In genomic region chr1:193402032-193402431, GRCh38 we compare ENCODE assay signal across 23 cellular contexts.
DNase-seq lines count a peak whose midpoint lies in the region; ATAC-seq, FAIRE-seq and TF ChIP-seq lines count a peak whose summit lies in the region.
"Had no signal": no experiment of that assay in that cellular context is flagged by ENCODE, and none has a peak within 500 bp of the region (broad histone marks: within the 10 kb centered on the region; RNA-seq: fewer than 3 reads in every experiment).

No MANE protein-coding gene starts in this region.

- no peak overlapping the region for H3K9ac ChIP-seq in H1 (replicated peaks in 1 of 4; ENCODE audit: extremely low read depth in 1 of 4, low read depth in 3 of 4, low read length in 3 of 4)
- H3K9ac ChIP-seq: BLaER1 treated with 17β-estradiol and CSF1 and Interleukin-3, amounts not matched to agents 10 nM and 100 nM had no signal

- H3F3A ChIP-seq in GM23338 (replicated peaks; ENCODE audit: low read depth), result no peaks in the 10 kb centered on the region
- no peaks in the 10 kb centered on the region for H3F3A ChIP-seq in PC-9 (ENCODE audit: insufficient read depth, low read depth)

- no peak for TF ChIP-seq EP300 in H1 (IDR thresholded peaks at IDR 0.05; ENCODE audit: borderline replicate concordance in 1 of 2, low read depth in 2 of 2, low read length in 2 of 2)

- H3K79me2 ChIP-seq in GM23338 (replicated peaks; ENCODE audit: insufficient read depth) (no peaks in the 10 kb centered on the region), PC-9 (ENCODE audit: low read depth) (no peaks in the 10 kb centered on the region), H1 (ENCODE audit: control insufficient read depth in 1 of 2, insufficient read depth in 2 of 2, low read length in 2 of 2) (no peaks in the 10 kb centered on the region), osteoblast (ENCODE audit: insufficient read depth, low read length) (no peaks in the 10 kb centered on the region)

- H3K4me3 ChIP-seq in GM23338, result no peak overlapping the region
- H3K4me3 ChIP-seq in PC-9, result no peak overlapping the region
- H3K4me3 ChIP-seq in H1 (ENCODE audit: extremely low read depth in 1 of 4, insufficient read depth in 2 of 4, low read depth in 3 of 4, low read length in 4 of 4), result no peak overlapping the region
- no peak overlapping the region for H3K4me3 ChIP-seq in osteoblast (ENCODE audit: insufficient read depth, low read length)
- H3K4me3 ChIP-seq: A549; BLaER1 treated with 17β-estradiol and CSF1 and Interleukin-3, amounts not matched to agents 10 nM and 100 nM had no signal

- no peaks in the 10 kb centered on the region for H3K36me3 ChIP-seq in GM23338 (ENCODE audit: insufficient read depth)
- no peaks in the 10 kb centered on the region for H3K36me3 ChIP-seq in PC-9 (ENCODE audit: low read depth)
- no peaks in the 10 kb centered on the region for H3K36me3 ChIP-seq in H1 (ENCODE audit: control insufficient read depth in 2 of 4, insufficient read depth in 4 of 4, low read length in 3 of 4)
- no peaks in the 10 kb centered on the region for H3K36me3 ChIP-seq in osteoblast (ENCODE audit: insufficient read depth, low read length)
- H3K36me3 ChIP-seq: BE2C; BLaER1 treated with 17β-estradiol and CSF1 and Interleukin-3, amounts not matched to agents 10 nM and 100 nM had no signal

- no peaks in the 10 kb centered on the region for H3K9me3 Mint-ChIP-seq in GM23338
- H3K9me3 Mint-ChIP-seq: CD14-positive monocyte; CD4-positive, alpha-beta T cell; H9 had no signal

- H3K27me3 Mint-ChIP-seq in GM23338 (ENCODE audit: insufficient read depth, low read depth, poor library complexity), result no peaks in the 10 kb centered on the region
- H3K27me3 Mint-ChIP-seq: CD4-positive, alpha-beta T cell; CD8-positive, alpha-beta memory T cell had no signal

- no peak overlapping the region for H4K5ac ChIP-seq in H1 (ENCODE audit: insufficient read length, low read depth, low read length)

- POLR2A ChIA-PET in PC-9 (lab: Charles Lee; ENCODE audit: unreplicated experiment) (no interaction called here), H1 (lab: Charles Lee; ENCODE audit: partially characterized antibody) (no interaction called here)

- H3K27me3 ChIP-seq in GM23338 (ENCODE audit: insufficient read depth), result no peaks in the 10 kb centered on the region
- H3K27me3 ChIP-seq in PC-9 (ENCODE audit: insufficient read depth, low read depth), result no peaks in the 10 kb centered on the region
- H3K27me3 ChIP-seq in H1 (replicated peaks in 1 of 4; ENCODE audit: control insufficient read depth in 3 of 4, extremely low read depth in 1 of 4, insufficient read depth in 3 of 4, low read length in 3 of 4), result no peaks in the 10 kb centered on the region
- no peaks in the 10 kb centered on the region for H3K27me3 ChIP-seq in osteoblast (ENCODE audit: insufficient read depth, low read length)
- H3K27me3 ChIP-seq: BE2C; BLaER1 treated with 17β-estradiol and CSF1 and Interleukin-3, amounts not matched to agents 10 nM and 100 nM had no signal

- H3K4me2 ChIP-seq in GM23338 (no peak overlapping the region), PC-9 (no peak overlapping the region), H1 (ENCODE audit: insufficient read depth in 1 of 2, low read depth in 2 of 2, low read length in 2 of 2) (no peak overlapping the region), osteoblast (ENCODE audit: insufficient read depth, low read length) (no peak overlapping the region)
- H3K4me2 ChIP-seq: A549; BLaER1 treated with 17β-estradiol and CSF1 and Interleukin-3, amounts not matched to agents 10 nM and 100 nM had no signal

- H2BK120ac ChIP-seq in H1 (replicated peaks; ENCODE audit: low read depth, low read length), result no peak overlapping the region

- H3K27ac ChIP-seq in GM23338 (ENCODE audit: low read depth), result no peak overlapping the region
- no peak overlapping the region for H3K27ac ChIP-seq in PC-9
- H3K27ac ChIP-seq in H1 (ENCODE audit: low read depth, low read length), result no peak overlapping the region
- H3K27ac ChIP-seq in osteoblast (ENCODE audit: low read depth, low read length), result no peak overlapping the region
- H3K27ac ChIP-seq: A549; BLaER1 treated with 17β-estradiol and CSF1 and Interleukin-3, amounts not matched to agents 10 nM and 100 nM had no signal

- no peak overlapping the region for H2BK5ac ChIP-seq in H1 (ENCODE audit: low read depth, low read length)

- H2AK5ac ChIP-seq in H1 (ENCODE audit: low read depth, low read length), result no peak overlapping the region

- intact Hi-C loops in PC-9 (cut with micrococcal nuclease; ENCODE audit: unreplicated experiment), result loop anchor here (10.0 kb wide), 1 partner anchor 217 kb away; the partner anchor contains the start of gene B3GALT2

- no peak overlapping the region for H4K91ac ChIP-seq in H1 (replicated peaks; ENCODE audit: insufficient read length, low read length)

- H3K4me3 Mint-ChIP-seq in GM23338, result no peak overlapping the region
- H3K4me3 Mint-ChIP-seq: CD14-positive monocyte; CD4-positive, alpha-beta T cell; CD8-positive, alpha-beta memory T cell; H9 had no signal

- H3K9me2 ChIP-seq in GM23338 (ENCODE audit: insufficient read depth) (no peaks in the 10 kb centered on the region), PC-9 (ENCODE audit: insufficient read depth) (no peaks in the 10 kb centered on the region)

- 0 out of 2 replicates have a peak overlapping the region, but pooled peaks have one; percentile 15 for H3K27ac Mint-ChIP-seq in GM23338
- H3K27ac Mint-ChIP-seq: CD14-positive monocyte; CD4-positive, alpha-beta T cell; H9 had no signal

- H3K56ac ChIP-seq in H1 (replicated peaks; ENCODE audit: insufficient read length, low read depth, low read length), result peak overlapping the region; percentile 12

- WGBS in H1 (ENCODE audit: extremely low coverage in 1 of 2, insufficient coverage in 1 of 2, insufficient read length in 1 of 2, insufficient replicate concordance in 2 of 2, low coverage in 1 of 2, low lambda C conversion rate in 2 of 2, missing lambda C conversion rate in 1 of 2), 2 experiments, result 97% methylated on average over 4 of the region's 4 CpGs; no CpG with 5 or more reads in 1 of the 2 experiments

- H2BK20ac ChIP-seq in H1 (ENCODE audit: low read length), result no peak overlapping the region

- H3K79me1 ChIP-seq in H1 (ENCODE audit: low read depth, low read length), result no peaks in the 10 kb centered on the region

- no peak for TF ChIP-seq POLR2A in H1 (IDR thresholded peaks at IDR 0.05; ENCODE audit: control extremely low read depth in 1 of 2, low read depth in 2 of 2, low read length in 2 of 2)

- H3K23me2 ChIP-seq in H1 (ENCODE audit: low read depth, low read length), result no peaks in the 10 kb centered on the region

- H2BK12ac ChIP-seq in H1 (ENCODE audit: low read depth, low read length), result no peak overlapping the region

- H4K8ac ChIP-seq in H1 (ENCODE audit: extremely low read depth, insufficient read depth, low read length), result no peak overlapping the region

- ATAC-seq in GM23338 (no peak), GM21576 (IDR thresholded peaks at IDR 0.05; ENCODE audit: unreplicated experiment) (no peak), GM21825 (IDR thresholded peaks at IDR 0.05; ENCODE audit: unreplicated experiment) (no peak)
- ATAC-seq: A549, HCT116 had no signal

- no peak overlapping the region for H3K14ac ChIP-seq in H1 (ENCODE audit: insufficient read length)

- no peaks in the 10 kb centered on the region for H3K9me3 ChIP-seq in PC-9 (ENCODE audit: insufficient read depth, low read depth)
- H3K9me3 ChIP-seq in H1 (ENCODE audit: insufficient read depth in 2 of 2, low read depth in 1 of 2, low read length in 1 of 2), result no peaks in the 10 kb centered on the region
- H3K9me3 ChIP-seq in osteoblast (ENCODE audit: low read depth, low read length), result no peaks in the 10 kb centered on the region
- H3K9me3 ChIP-seq: A549; BE2C; BLaER1 treated with 17β-estradiol and CSF1 and Interleukin-3, amounts not matched to agents 10 nM and 100 nM had no signal

- H3K36me3 Mint-ChIP-seq in GM23338 (ENCODE audit: low read depth), result no peaks in the 10 kb centered on the region
- H3K36me3 Mint-ChIP-seq: CD14-positive monocyte had no signal

- H3K4me1 ChIP-seq in GM23338 (ENCODE audit: insufficient read depth) (no peaks in the 10 kb centered on the region), PC-9 (replicated peaks; ENCODE audit: insufficient read depth) (no peaks in the 10 kb centered on the region), H1 (replicated peaks in 1 of 4; ENCODE audit: control insufficient read depth in 3 of 4, insufficient read depth in 4 of 4, low read length in 3 of 4) (no peaks in the 10 kb centered on the region), osteoblast (ENCODE audit: insufficient read depth, low read length) (no peaks in the 10 kb centered on the region)
- H3K4me1 ChIP-seq: BE2C; BLaER1 treated with 17β-estradiol and CSF1 and Interleukin-3, amounts not matched to agents 10 nM and 100 nM had no signal

- DNase-seq in GM23338 (ENCODE audit: low spot score), result no peak
- DNase-seq in PC-9, result no peak
- no peak for DNase-seq in H1 (ENCODE audit: low read depth in 1 of 2, low spot score in 2 of 2)
- peak; percentile 10 for DNase-seq in osteoblast (ENCODE audit: insufficient read length, low spot score, missing footprints)
- DNase-seq in SW 1271 (lab: John Stamatoyannopoulos, UW), result no peak
- DNase-seq: 8988T; ACHN; AML-193; BE2C; CD4-positive, alpha-beta T cell; CD8-positive, alpha-beta memory T cell; DMS 273 treated with DMSO at 0.1 percent for 48 hours; DMS79 treated with DMSO at 0.1 percent for 48 hours; GF-D8; H9 had no signal

- no peak overlapping the region for H2BK15ac ChIP-seq in H1 (ENCODE audit: low read length)

- no peak overlapping the region for H3K18ac ChIP-seq in H1 (ENCODE audit: extremely low read depth, low read length)

- no peak overlapping the region for H3K4ac ChIP-seq in H1 (replicated peaks; ENCODE audit: insufficient read length, low read depth, low read length)

- TF ChIP-seq RAD21 in H1 (IDR thresholded peaks at IDR 0.05 in 1 of 2, conservative IDR thresholded peaks at IDR 0.05 in 1 of 2; ENCODE audit: low read depth in 2 of 2, low read length in 2 of 2), result no peak

- no peak for FAIRE-seq in H1 (lab: Jason Lieb, UNC)
- FAIRE-seq: GM12891, GM19239 had no signal

- BruUV-seq in PC-9 (replicated peaks; lab: Mats Ljungman, UMichigan), result no TSS peak

- no peak overlapping the region for H3K23ac ChIP-seq in H1 (ENCODE audit: insufficient read length)

- CTCF ChIA-PET in PC-9 (lab: Charles Lee), result no interaction called here
- CTCF ChIA-PET in H1 (lab: Charles Lee; ENCODE audit: partially characterized antibody), result interaction anchor here (1.3 to 1.6 kb wide), 2 partner anchors 43 to 353 kb away, joined by 3 to 4 read pairs; no protein-coding TSS in a partner anchor

- H4K20me1 ChIP-seq in GM23338 (replicated peaks; ENCODE audit: insufficient read depth) (no peaks in the 10 kb centered on the region), PC-9 (ENCODE audit: insufficient read depth) (no peaks in the 10 kb centered on the region), H1 (replicated peaks in 1 of 2; ENCODE audit: control insufficient read depth in 1 of 2, insufficient read depth in 2 of 2, low read length in 2 of 2) (no peaks in the 10 kb centered on the region), osteoblast (ENCODE audit: insufficient read depth, low read length) (no peaks in the 10 kb centered on the region)
- H4K20me1 ChIP-seq: BLaER1 treated with 17β-estradiol and CSF1 and Interleukin-3, amounts not matched to agents 10 nM and 100 nM had no signal

- no peaks in the 10 kb centered on the region for H3K4me1 Mint-ChIP-seq in GM23338
- H3K4me1 Mint-ChIP-seq: CD14-positive monocyte had no signal

- no peak for TF ChIP-seq CTCF in GM23338 (conservative IDR thresholded peaks at IDR 0.05; ENCODE audit: low read depth in 2 of 2)
- TF ChIP-seq CTCF in PC-9 (conservative IDR thresholded peaks at IDR 0.05), result no peak
- TF ChIP-seq CTCF in H1 (IDR thresholded peaks at IDR 0.05; ENCODE audit: control extremely low read depth in 1 of 3, insufficient read depth in 1 of 3, low read depth in 1 of 3, low read length in 3 of 3), result no peak
- no peak for TF ChIP-seq CTCF in osteoblast (IDR thresholded peaks at IDR 0.05; ENCODE audit: extremely low read depth, low read depth, low read length)

- H2AFZ ChIP-seq in GM23338, result no peak overlapping the region
- H2AFZ ChIP-seq in PC-9, result peak overlapping the region; percentile 33; the same call in 1 of the 2 replicates
- H2AFZ ChIP-seq in H1 (ENCODE audit: low read length), result no peak overlapping the region
- H2AFZ ChIP-seq in osteoblast (ENCODE audit: low read length), result no peak overlapping the region
